In genomic region chr2:234446404-234447076, GRCh38 we compare ENCODE assay signal across 8 cellular contexts. TPM values are rescaled to one million over a fixed set of nuclear protein-coding genes. Genes with fewer than 3 reads are reported as not detected.
DNase-seq lines count a peak whose midpoint lies in the region; ATAC-seq and TF ChIP-seq lines count a peak whose summit lies in the region.

No MANE protein-coding gene starts in this region.

- peak overlapping the region; percentile 75 for H2AFZ ChIP-seq in mammary epithelial cell (ENCODE audit: low read depth, low read length)

- DNase-seq in T-helper 9 cell: peak; percentile 66
- peak; percentile 96 for DNase-seq in mammary epithelial cell
- peak; percentile 76 for DNase-seq in natural killer cell
- DNase-seq in suprapubic skin (ENCODE audit: low spot score in 2 of 2): peak in 1 of 2 donors; percentile 77
- DNase-seq in GOT3 (lab: John Stamatoyannopoulos, UW): no peak
- no peak for DNase-seq in NCI-H526 (lab: John Stamatoyannopoulos, UW)

- intact Hi-C loops in mammary epithelial cell (cut with micrococcal nuclease) (loop anchor here (1.0 to 5.0 kb wide), 2 partner anchors 34 to 48 kb away; no protein-coding TSS in a partner anchor), natural killer cell (cut with micrococcal nuclease) (loop anchor here (1.0 kb wide), 3 partner anchors 20 to 154 kb away; no protein-coding TSS in a partner anchor)

- H3K4me1 ChIP-seq in mammary epithelial cell (ENCODE audit: insufficient read depth, low read length) (peaks cover 34% of the 10 kb centered on the region), suprapubic skin (peaks cover 28% of the 10 kb centered on the region)

- peak overlapping the region; percentile 98 to 99 for H3K27ac Mint-ChIP-seq in natural killer cell

- ATAC-seq in GM18870 (IDR thresholded peaks at IDR 0.05; ENCODE audit: unreplicated experiment) (peak; percentile 72), HG03045 (IDR thresholded peaks at IDR 0.05; ENCODE audit: unreplicated experiment) (peak; percentile 88), natural killer cell (peak; percentile 89 to 95 (median 92))

- WGBS in mammary epithelial cell (ENCODE audit: low coverage, missing lambda C conversion rate): 1% methylated on average over 14 of the region's 18 CpGs
- WGBS in suprapubic skin: 28% methylated on average over 15 of the region's 18 CpGs

- peak overlapping the region; percentile 82 for H3K4me3 Mint-ChIP-seq in natural killer cell

- no peaks in the 10 kb centered on the region for H3K27me3 Mint-ChIP-seq in natural killer cell (ENCODE audit: low read depth in 2 of 2)

- H3K27me3 ChIP-seq in mammary epithelial cell (ENCODE audit: insufficient read depth, low read length): no peaks in the 10 kb centered on the region
- H3K27me3 ChIP-seq in suprapubic skin: no peaks in the 10 kb centered on the region

- no peak for TF ChIP-seq EP300 in suprapubic skin (IDR thresholded peaks at IDR 0.05)

- H3K36me3 ChIP-seq in mammary epithelial cell (ENCODE audit: insufficient read depth, low read length) (no peaks in the 10 kb centered on the region), suprapubic skin (no peaks in the 10 kb centered on the region)

- H3K9ac ChIP-seq in mammary epithelial cell (ENCODE audit: insufficient read depth, low read length): peak overlapping the region; percentile 61

- TF ChIP-seq CTCF in mammary epithelial cell (conservative IDR thresholded peaks at IDR 0.05 in 1 of 2, IDR thresholded peaks at IDR 0.05 in 1 of 2; ENCODE audit: extremely low read depth in 1 of 2, insufficient read depth in 1 of 2, low read depth in 1 of 2, low read length in 2 of 2) (no peak), natural killer cell (IDR thresholded peaks at IDR 0.05) (no peak), suprapubic skin (IDR thresholded peaks at IDR 0.05) (no peak)

- H3K79me2 ChIP-seq in mammary epithelial cell (ENCODE audit: insufficient read depth, low read length): no peaks in the 10 kb centered on the region

- H3K9me3 ChIP-seq in mammary epithelial cell (replicated peaks; ENCODE audit: insufficient read depth, low read length) (no peaks in the 10 kb centered on the region), suprapubic skin (no peaks in the 10 kb centered on the region)

- in situ Hi-C loops in mammary epithelial cell (cut with MboI; ENCODE audit: low sequenced_read_pairs in 2 of 2): no loop called here

- no peaks in the 10 kb centered on the region for H3K36me3 Mint-ChIP-seq in natural killer cell

- H3K4me3 ChIP-seq in mammary epithelial cell (replicated peaks in 1 of 3; ENCODE audit: insufficient read depth in 1 of 3, low read depth in 2 of 3, low read length in 3 of 3) (peak overlapping the region in 1 of 3 experiments; percentile 5), suprapubic skin (no peak overlapping the region)

- no peak for TF ChIP-seq POLR2A in suprapubic skin (IDR thresholded peaks at IDR 0.05)

- dilution Hi-C loops in mammary epithelial cell (cut with HindIII; ENCODE audit: low sequenced_read_pairs): loop anchor here (5.0 kb wide), 1 partner anchor 194 kb away; no protein-coding TSS in a partner anchor

- H3K4me2 ChIP-seq in mammary epithelial cell (ENCODE audit: insufficient read depth, low read depth, low read length): peak overlapping the region; percentile 66

- CTCF ChIA-PET in mammary epithelial cell (lab: Charles Lee; ENCODE audit: low non-redundant PET): no interaction called here

- H3K9me3 Mint-ChIP-seq in natural killer cell: no peaks in the 10 kb centered on the region

- H3K27ac ChIP-seq in mammary epithelial cell (ENCODE audit: insufficient read depth, low read depth, low read length) (peak overlapping the region; percentile 79), suprapubic skin (peak overlapping the region; percentile 84)

- BruUV-seq in mammary epithelial cell (replicated peaks; lab: Mats Ljungman, UMichigan): no TSS peak

- H3K4me1 Mint-ChIP-seq in natural killer cell: peaks cover 69 to 71% of the 10 kb centered on the region in 2 donors

- H4K20me1 ChIP-seq in mammary epithelial cell (ENCODE audit: insufficient read depth, low read length): no peaks in the 10 kb centered on the region

RNA-seq across cellular contexts. Expression of gene ARL4C, which starts 50.3 kb away (rescaled TPM):
- total RNA-seq in mammary epithelial cell (10 to 100 TPM; 94.2 to 98.9 TPM), natural killer cell (100 to 1,000 TPM; 492 to 756 (median 664) TPM), suprapubic skin (10 to 100 TPM; 35.8 to 64.4 (median 45.7) TPM)
- 64.9 TPM for polyA plus RNA-seq in mammary epithelial cell
- polyA minus RNA-seq in mammary epithelial cell: 59.3 TPM

Comparison
In these comparisons a context has a peak if more than half of its experiments do, and no peak if none do; other contexts are left out.
1. DNase-seq: peak in T-helper 9 cell (single experiment), mammary epithelial cell (single experiment) and natural killer cell (single experiment); none in GOT3 (single experiment) and NCI-H526 (0 of 2).
2. RNA of gene ARL4C, which starts 50.3 kb away (total RNA-seq): 492 to 756 TPM in natural killer cell; 94.2 to 98.9 TPM in mammary epithelial cell and 35.8 to 64.4 TPM in suprapubic skin; every median in the first group is over 4 times any median in the second.
3. Peak in every context shown above with its lines, with median percentiles within 50 percentile points of each other: ATAC-seq.